Comparison of ENCODE assay signal across 33 cellular contexts in the genomic region with DNA sequence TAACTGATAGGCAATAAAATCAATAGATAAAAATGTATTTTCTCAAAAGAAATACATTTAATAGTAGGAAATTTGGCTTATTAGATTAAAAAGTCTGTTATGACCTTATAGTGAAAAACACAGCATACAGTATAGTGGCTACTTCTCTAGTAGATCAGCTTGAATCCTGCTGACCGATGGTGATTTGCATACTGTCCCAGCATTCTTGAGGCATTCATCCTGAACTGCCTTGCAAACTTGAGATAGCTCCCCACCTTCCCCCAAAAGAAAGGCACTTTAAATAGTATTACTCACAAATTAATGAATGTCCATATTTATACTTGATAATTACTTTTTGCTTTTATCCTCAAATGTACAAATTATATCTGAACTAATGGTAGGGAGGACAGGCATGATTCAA. TPM values are rescaled to one million over a fixed set of nuclear protein-coding genes. Genes with fewer than 3 reads are reported as not detected.
"Had no signal": no experiment of that assay in that cellular context is flagged by ENCODE, and none has a peak within 500 bp of the region (broad histone marks: within the 10 kb centered on the region; RNA-seq: fewer than 3 reads in every experiment).

No MANE protein-coding gene starts in this region.

- H3K27ac ChIP-seq: brain microvascular endothelial cell, SJCRH30, SK-N-MC, WERI-Rb-1 had no signal

- H3K36me3 ChIP-seq: brain microvascular endothelial cell, WERI-Rb-1 had no signal

- DNase-seq: activated CD4-positive, alpha-beta T cell treated with anti-CD3 and anti-CD28 coated beads, Interleukin-2, amount 10 ng/mL, durations not matched to agents 24 days and 14 days; activated CD4-positive, alpha-beta T cell treated with anti-CD3 and anti-CD28 coated beads, Interleukin-2, amount 50 U/mL, for 4 hours; activated CD8-positive, alpha-beta T cell treated with anti-CD3 and anti-CD28 coated beads for 36 hours; activated effector memory CD4-positive, alpha-beta T cell treated with anti-CD3 and anti-CD28 coated beads, Interleukin-2, amount 50 U/mL, for 16 hours; activated naive CD4-positive, alpha-beta T cell; activated naive CD4-positive, alpha-beta T cell treated with anti-CD3 and anti-CD28 coated beads, Interleukin-2, amount 50 U/mL, for 16 hours; activated naive CD8-positive, alpha-beta T cell treated with anti-CD3 and anti-CD28 coated beads for 36 hours; activated T-cell treated with anti-CD3 and anti-CD28 coated beads, Interleukin-2, amount 50 U/mL, for 1 hour; activated T-cell treated with anti-CD3 and anti-CD28 coated beads, Interleukin-2, amount 50 U/mL, for 72 hours; amniotic stem cell; aorta; brain microvascular endothelial cell; Kasumi-1; KG1; NCI-H1092 treated with DMSO at 0.1 percent for 48 hours; NCI-H1417; NCI-H146; NCI-H187; NCI-H2029 treated with DMSO at 0.1 percent for 48 hours; NCI-H2107; NCI-H2171; NCI-H510A treated with DMSO at 0.1 percent for 48 hours; SHP77; SJCRH30; T1000; WERI-Rb-1 had no signal

- ATAC-seq: activated CD8-positive, alpha-beta T cell treated with anti-CD3 and anti-CD28 coated beads for 36 hours; activated T-cell treated with anti-CD3 and anti-CD28 coated beads, Interleukin-2, amount 50 U/mL, for 72 hours; activated T-helper 17 cell treated with anti-CD3 and anti-CD28 coated beads, Interleukin-2, amount 50 U/mL, for 72 hours; Panc1 had no signal

- H3K9me3 ChIP-seq: SJCRH30 had no signal

- H3K4me3 ChIP-seq: SJCRH30, SK-N-MC had no signal

- H3K4me1 ChIP-seq: SJCRH30 had no signal

- H3K27me3 ChIP-seq: brain microvascular endothelial cell, SJCRH30 had no signal

RNA-seq across cellular contexts. Expression of a gene that starts 42.6 kb away (rescaled TPM):
- total RNA-seq: activated CD4-positive, alpha-beta T cell treated with anti-CD3 and anti-CD28 coated beads, Interleukin-2, amount 10 ng/mL, durations not matched to agents 24 days and 14 days; activated CD8-positive, alpha-beta memory T cell treated with anti-CD3 and anti-CD28 coated beads for 36 hours; activated CD8-positive, alpha-beta T cell treated with anti-CD3 and anti-CD28 coated beads for 36 hours; activated naive CD8-positive, alpha-beta T cell treated with anti-CD3 and anti-CD28 coated beads for 36 hours; activated T-cell treated with anti-CD3 and anti-CD28 coated beads, Interleukin-2, amount 50 U/mL, for 72 hours; activated T-helper 17 cell treated with anti-CD3 and anti-CD28 coated beads, Interleukin-2, amount 50 U/mL, for 72 hours; aorta; RPMI7951; SJCRH30; T-helper 1 cell treated with Interleukin-12 subunit alpha and Interleukin-12 subunit beta and Interleukin-4 antibody, amounts not matched to agents 30 ng/mL and 1 ng/mL, for 36 hours; T-helper 2 cell treated with Interferon-gamma antibody and Interleukin-4, amounts not matched to agents 100 ng/mL and 5 ng/mL, for 36 hours had no signal
- polyA plus RNA-seq: aorta had no signal
